Comparison of ENCODE assay signal across 8 cellular contexts in the genomic region with DNA sequence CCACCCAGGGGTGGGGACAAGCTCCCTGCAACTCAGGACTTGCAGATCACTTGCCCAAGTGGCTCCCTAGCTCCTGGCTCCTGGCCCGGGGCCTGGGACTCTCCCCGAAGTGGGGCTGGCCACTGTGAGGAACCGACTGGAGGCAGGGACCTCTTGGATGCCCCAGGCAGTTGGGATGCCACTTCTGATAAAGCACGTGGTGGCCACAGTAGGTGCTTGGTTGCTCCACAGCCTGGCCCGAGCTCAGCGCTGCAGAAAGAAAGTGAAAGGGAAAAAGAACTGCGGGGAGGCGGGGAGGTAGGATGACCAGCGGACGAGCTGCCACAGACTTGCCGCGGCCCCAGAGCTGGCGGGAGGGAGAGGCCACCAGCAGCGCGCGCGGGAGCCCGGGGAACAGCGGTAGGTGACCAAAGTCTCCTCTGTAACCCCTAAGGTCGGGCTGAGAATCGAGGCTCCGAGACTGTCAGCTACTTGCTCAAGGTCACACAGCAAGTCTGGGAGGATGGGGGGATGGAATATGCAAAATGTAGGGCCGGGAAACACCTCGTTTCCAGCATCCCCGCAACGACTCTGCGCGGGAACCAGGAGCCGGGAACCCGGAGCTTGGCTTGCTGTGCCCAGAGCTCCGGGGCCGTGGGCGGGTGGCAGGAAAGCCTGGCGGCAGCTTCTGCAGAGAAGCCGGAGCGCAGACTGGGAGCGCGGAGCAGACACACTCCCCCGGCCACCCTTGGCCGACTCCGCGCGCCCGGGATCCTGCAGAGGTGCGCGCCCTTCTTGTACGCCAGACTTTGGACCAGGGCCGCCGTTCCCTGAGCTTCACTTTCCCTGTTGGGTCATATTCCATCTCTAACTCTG. TPM values are rescaled to one million over a fixed set of nuclear protein-coding genes. Genes with fewer than 3 reads are reported as not detected.
DNase-seq lines count a peak whose midpoint lies in the region; ATAC-seq, FAIRE-seq and TF ChIP-seq lines count a peak whose summit lies in the region.

No MANE protein-coding gene starts in this region.

- CTCF ChIA-PET in HepG2 (lab: Yijun Ruan, JAX; ENCODE audit: low intra/inter-chr PET ratio, low total read pairs) = no interaction called here

- H3K27ac ChIP-seq in HepG2 (ENCODE audit: extremely low read length, insufficient read depth, low read length) (no peak overlapping the region), thoracic aorta (no peak overlapping the region)

- peak overlapping the region; percentile 98 for H3K4me3 Mint-ChIP-seq in central memory CD8-positive, alpha-beta T cell

- 7% methylated on average over 45 of the region's 49 CpGs for WGBS in HepG2 (ENCODE audit: low lambda C conversion rate)

- H4K20me1 ChIP-seq in HepG2 (ENCODE audit: insufficient read depth, low read length) = no peaks in the 10 kb centered on the region

- TF ChIP-seq RAD21 in HepG2 (CRISPR knock-in tag; IDR thresholded peaks at IDR 0.05) = no peak

- H3K4me2 ChIP-seq in HepG2 (ENCODE audit: low read depth, low read length) = peak overlapping the region; percentile 58

- H3K79me2 ChIP-seq in HepG2 (ENCODE audit: insufficient read depth, low read length) = no peaks in the 10 kb centered on the region

- DNase-seq in AG08396 (ENCODE audit: low spot score) (peak; percentile 79), NOMO-1 treated with DMSO at 0.1 percent for 48 hours (lab: John Stamatoyannopoulos, UW; ENCODE audit: unreplicated experiment) (peak; percentile 67), HepG2 (ENCODE audit: low spot score) (no peak), thoracic aorta (ENCODE audit: low spot score) (no peak), NCI-H774 (lab: John Stamatoyannopoulos, UW) (no peak), NCI-H82 treated with DMSO at 0.1 percent for 48 hours (lab: John Stamatoyannopoulos, UW; ENCODE audit: unreplicated experiment) (no peak)
- DNase-seq in central memory CD8-positive, alpha-beta T cell (ENCODE audit: low spot score in 2 of 2) = no peak

- in situ Hi-C loops in HepG2 (cut with HindIII; ENCODE audit: extremely low pct_ligation_motif_present, low pct_unique_long_range_greater_than_20kb) = no loop called here

- H3K9me3 ChIP-seq in HepG2 (ENCODE audit: low read length) (no peaks in the 10 kb centered on the region), thoracic aorta (no peaks in the 10 kb centered on the region)

- POLR2A ChIA-PET in HepG2 (lab: Yijun Ruan, JAX) = interaction anchor here (0.9 kb wide), 1 partner anchor 135 kb away, joined by 3 read pairs; the partner anchor contains the start of gene NUBP1

- TF ChIP-seq EP300 in HepG2 (IDR thresholded peaks at IDR 0.05; ENCODE audit: low read depth in 2 of 2, low read length in 2 of 2) (no peak), HepG2 (CRISPR knock-in tag; IDR thresholded peaks at IDR 0.05; ENCODE audit: borderline replicate concordance) (no peak)

- peaks cover 68% of the 10 kb centered on the region for H3K4me1 Mint-ChIP-seq in central memory CD8-positive, alpha-beta T cell

- no TSS peak for BruUV-seq in HepG2 (replicated peaks; lab: Mats Ljungman, UMichigan)

- TF ChIP-seq POLR2A in HepG2 (IDR thresholded peaks at IDR 0.05; ENCODE audit: insufficient read depth in 1 of 2, low read depth in 2 of 2, low read length in 2 of 2) = no peak

- peaks cover 16% of the 10 kb centered on the region for H3K36me3 Mint-ChIP-seq in central memory CD8-positive, alpha-beta T cell (ENCODE audit: insufficient read depth)

- TF ChIP-seq CTCF in HepG2 (CRISPR knock-in tag; IDR thresholded peaks at IDR 0.05) (no peak), thoracic aorta (IDR thresholded peaks at IDR 0.05) (no peak)

- H3K4me3 ChIP-seq in HepG2 (replicated peaks in 1 of 3; ENCODE audit: insufficient read depth in 1 of 3, low read depth in 2 of 3, low read length in 3 of 3) = peak overlapping the region in 1 of 3 experiments; percentile 38; a peak in 1 of 6 replicates
- peak overlapping the region; percentile 80 for H3K4me3 ChIP-seq in thoracic aorta

- peak overlapping the region; percentile 93 for H3K27ac Mint-ChIP-seq in central memory CD8-positive, alpha-beta T cell (ENCODE audit: low read depth)

- H3K36me3 ChIP-seq in HepG2 (replicated peaks in 1 of 2; ENCODE audit: control insufficient read depth in 1 of 2, insufficient read depth in 2 of 2, low read length in 2 of 2) = no peaks in the 10 kb centered on the region
- H3K36me3 ChIP-seq in thoracic aorta = no peaks in the 10 kb centered on the region

- H3K4me1 ChIP-seq in HepG2 (ENCODE audit: insufficient read depth, low read length) (no peaks in the 10 kb centered on the region), thoracic aorta (ENCODE audit: control insufficient read depth in 1 of 2, low read depth in 2 of 2) (peaks cover 6 to 18% of the 10 kb centered on the region in 2 donors)

- ATAC-seq in GM18511 (IDR thresholded peaks at IDR 0.05; ENCODE audit: unreplicated experiment) = peak; percentile 36
- ATAC-seq in central memory CD8-positive, alpha-beta T cell (replicated peaks; ENCODE audit: extremely low read depth, poor library complexity, severe bottlenecking) = no peak
- ATAC-seq in HepG2 = peak; percentile 67
- ATAC-seq in thoracic aorta (ENCODE audit: insufficient number of reproducible peaks, low FRiP score, low read depth) = no peak

- H3K27me3 ChIP-seq in HepG2 (ENCODE audit: control insufficient read depth in 1 of 2, insufficient read depth in 2 of 2, low read length in 2 of 2) = peaks cover 8 to 51% of the 10 kb centered on the region in 2 experiments; a peak in 4 of 5 replicates
- H3K27me3 ChIP-seq in thoracic aorta (replicated peaks; ENCODE audit: insufficient read depth) = no peaks in the 10 kb centered on the region

- H3K9ac ChIP-seq in HepG2 (ENCODE audit: insufficient read depth, low read depth, low read length) = no peak overlapping the region

- FAIRE-seq in HepG2 (lab: Jason Lieb, UNC) = no peak

- H3K27me3 Mint-ChIP-seq in central memory CD8-positive, alpha-beta T cell = no peaks in the 10 kb centered on the region

- intact Hi-C loops in HepG2 (cut with micrococcal nuclease; ENCODE audit: unreplicated experiment) = no loop called here

- no peaks in the 10 kb centered on the region for H3K9me3 Mint-ChIP-seq in central memory CD8-positive, alpha-beta T cell

- no peak overlapping the region for H2AFZ ChIP-seq in HepG2 (ENCODE audit: low read length)

TF ChIP-seq in HepG2, 621 proteins besides CTCF, POLR2A, EP300 and RAD21 (continues in another document):
- TF ChIP-seq MTF2 (CRISPR knock-in tag; IDR thresholded peaks at IDR 0.05; ENCODE audit: borderline replicate concordance) (peak; percentile 74; the same call in 1 of the 2 replicates), ZMYM3 (CRISPR knock-in tag; IDR thresholded peaks at IDR 0.05) (peak; percentile 40; the same call in 1 of the 2 replicates), HNF4A (CRISPR knock-in tag; IDR thresholded peaks at IDR 0.05) (0 out of 2 replicates have a peak, but pooled peaks have one; percentile 28), GATAD2A (CRISPR knock-in tag; IDR thresholded peaks at IDR 0.05) (no peak)
- TF ChIP-seq, protein P1, sequence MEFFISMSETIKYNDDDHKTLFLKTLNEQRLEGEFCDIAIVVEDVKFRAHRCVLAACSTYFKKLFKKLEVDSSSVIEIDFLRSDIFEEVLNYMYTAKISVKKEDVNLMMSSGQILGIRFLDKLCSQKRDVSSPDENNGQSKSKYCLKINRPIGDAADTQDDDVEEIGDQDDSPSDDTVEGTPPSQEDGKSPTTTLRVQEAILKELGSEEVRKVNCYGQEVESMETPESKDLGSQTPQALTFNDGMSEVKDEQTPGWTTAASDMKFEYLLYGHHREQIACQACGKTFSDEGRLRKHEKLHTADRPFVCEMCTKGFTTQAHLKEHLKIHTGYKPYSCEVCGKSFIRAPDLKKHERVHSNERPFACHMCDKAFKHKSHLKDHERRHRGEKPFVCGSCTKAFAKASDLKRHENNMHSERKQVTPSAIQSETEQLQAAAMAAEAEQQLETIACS (CRISPR knock-in tag; IDR thresholded peaks at IDR 0.05) = no peak

RNA-seq across cellular contexts. Expression of gene CIITA, which starts 1.9 kb away (rescaled TPM):
- total RNA-seq in HepG2 (2016; rRNA removed; fragmentation: Illumina TruSeq; extraction: Trizol) (0.09 and 0.11 TPM in 2 replicates), thoracic aorta (10 to 100 TPM; 25.2 to 31.0 TPM)
- total RNA-seq in HepG2 (2016; cell fraction: cytosol; rRNA removed; fragmentation: Illumina TruSeq; extraction: Trizol; ENCODE audit: low read depth) = 0.09 TPM in 1 of 2 replicates, not detected in the other
- total RNA-seq in HepG2 (2016; cell fraction: insoluble cytoplasmic fraction; rRNA removed; fragmentation: Illumina TruSeq; extraction: Trizol) = 0.10 and 0.13 TPM in 2 replicates
- total RNA-seq in HepG2 (2016; cell fraction: membrane; rRNA removed; fragmentation: Illumina TruSeq; extraction: Trizol) = 0.09 and 0.21 TPM in 2 replicates
- 0.19 TPM in 1 of 2 replicates, not detected in the other for total RNA-seq in HepG2 (2016; cell fraction: nucleus; rRNA removed; fragmentation: Illumina TruSeq; extraction: Trizol)
- polyA plus RNA-seq in HepG2 (2011; rRNA removed) = 0.05 and 0.08 TPM in 2 replicates
- 0.10 and 0.11 TPM in 2 replicates for polyA plus RNA-seq in HepG2 (2011; cell fraction: cytosol; rRNA removed)
- polyA plus RNA-seq in HepG2 (2011; cell fraction: nucleus; rRNA removed) = 0.28 and 0.47 TPM in 2 replicates
- polyA plus RNA-seq in HepG2 (2012) = 0.36 and 0.56 TPM in 2 replicates
- 0.11 and 0.14 TPM in 2 replicates for polyA plus RNA-seq in HepG2 (2016; cell fraction: cytosol; fragmentation: Illumina TruSeq; extraction: Trizol; ENCODE audit: low read depth)
- polyA plus RNA-seq in HepG2 (2016; cell fraction: insoluble cytoplasmic fraction; fragmentation: Illumina TruSeq; extraction: Trizol; ENCODE audit: low read depth) = 0.13 TPM in 1 of 2 replicates, not detected in the other
- polyA plus RNA-seq in HepG2 (2016; cell fraction: membrane; fragmentation: Illumina TruSeq; extraction: Trizol; ENCODE audit: low read depth) = 0.24 TPM in 1 of 2 replicates, not detected in the other
- polyA plus RNA-seq in HepG2 (2016; cell fraction: nucleus; fragmentation: Illumina TruSeq; extraction: Trizol; ENCODE audit: insufficient read depth, low read depth) = 0.15 TPM in 1 of 2 replicates, not detected in the other
- polyA minus RNA-seq in HepG2 (2011; rRNA and poly(A)+ RNA removed; ENCODE audit: low replicate concordance) = 0.06 and 1.5 TPM in 2 replicates
- polyA minus RNA-seq in HepG2 (2011; cell fraction: cytosol; rRNA and poly(A)+ RNA removed) = 0.26 TPM in 1 of 2 replicates, not detected in the other
- polyA minus RNA-seq in HepG2 (2011; cell fraction: nucleus; rRNA and poly(A)+ RNA removed) = 0.12 and 0.26 TPM in 2 replicates

Comparison
In these comparisons a context has a peak if more than half of its experiments do, and no peak if none do; other contexts are left out.
1. DNase-seq: peak in AG08396 (single experiment) and NOMO-1 treated with DMSO at 0.1 percent for 48 hours (single experiment); none in central memory CD8-positive, alpha-beta T cell (0 of 2), HepG2 (single experiment), thoracic aorta (single experiment), NCI-H774 (single experiment) and NCI-H82 treated with DMSO at 0.1 percent for 48 hours (single experiment).
2. ATAC-seq: peak in GM18511 (single experiment) and HepG2 (single experiment); none in central memory CD8-positive, alpha-beta T cell (single experiment) and thoracic aorta (single experiment).
3. RNA of gene CIITA, which starts 1.9 kb away (total RNA-seq): 25.2 to 31.0 TPM in thoracic aorta; 0.09 to 0.21 TPM in HepG2; every median in the first group is over 10 times any median in the second.